ENCODE assay signal across 1 cellular context in genomic region chr19:8601796-8602195, GRCh38.
TF ChIP-seq lines count a peak whose summit lies in the region.

No MANE protein-coding gene starts in this region.

TF ChIP-seq in K562, 482 proteins besides CTCF, POLR2A, EP300 and RAD21:
- no peak for TF ChIP-seq NRF1 (conservative IDR thresholded peaks at IDR 0.05 in 1 of 2, IDR thresholded peaks at IDR 0.05 in 1 of 2)
- TF ChIP-seq C11orf30 (IDR thresholded peaks at IDR 0.05; ENCODE audit: low read depth), result no peak
- no peak for TF ChIP-seq SREBF2 (CRISPR knock-in tag; IDR thresholded peaks at IDR 0.05)
- no peak for TF ChIP-seq ZNF764 (CRISPR knock-in tag; IDR thresholded peaks at IDR 0.05; ENCODE audit: low read depth)
- no peak for TF ChIP-seq SMC3 (conservative IDR thresholded peaks at IDR 0.05; ENCODE audit: insufficient read depth, low read depth, low read length)
